Comparison of ENCODE assay signal across 9 cellular contexts in the genomic region with DNA sequence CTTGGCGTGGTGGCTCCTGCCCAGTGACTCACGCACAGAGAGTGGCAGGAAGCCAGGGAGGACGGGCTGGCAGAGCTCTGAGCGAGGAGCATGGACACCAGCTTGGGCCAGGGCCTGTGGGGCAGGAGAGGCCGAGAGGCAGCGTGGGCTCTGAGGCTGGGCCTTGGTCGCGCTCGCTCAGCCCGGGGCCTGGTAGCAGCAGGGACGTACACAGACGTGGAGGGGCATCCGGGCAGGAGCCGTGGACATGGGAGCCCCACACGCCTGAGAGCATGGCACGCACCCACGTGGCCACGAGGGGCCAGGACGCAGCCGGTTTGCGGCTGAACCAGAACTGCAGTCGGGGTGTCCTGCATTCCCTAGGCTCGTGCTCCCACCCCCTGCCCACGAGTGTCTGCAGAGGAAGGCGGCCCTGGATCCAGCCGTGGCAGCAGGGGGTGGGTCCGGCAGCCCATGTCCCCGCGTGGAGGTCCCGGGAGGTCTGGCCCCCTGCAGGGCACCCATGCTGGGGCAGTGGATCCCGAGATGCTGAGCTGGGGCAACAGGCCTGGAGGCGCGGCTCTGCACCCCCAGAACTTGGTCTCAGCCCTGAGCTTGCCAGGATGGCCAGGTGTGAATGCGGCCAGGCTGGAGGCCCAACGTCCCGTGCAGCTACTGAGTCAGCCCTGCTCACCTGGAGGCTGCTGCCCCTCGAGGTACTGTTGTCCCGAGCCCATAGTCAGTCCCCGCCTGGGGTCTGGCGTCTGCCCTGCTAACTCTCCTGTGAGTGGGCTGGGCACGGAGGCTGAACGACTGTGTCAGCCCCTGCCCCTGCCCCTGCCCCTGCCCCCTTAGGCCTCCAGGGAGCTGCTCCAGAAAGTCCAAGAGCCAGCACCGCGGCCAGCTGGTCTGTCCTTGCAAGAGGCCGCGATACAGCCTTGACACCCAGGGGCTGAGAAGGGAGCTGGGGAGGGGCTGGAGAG.
DNase-seq lines count a peak whose midpoint lies in the region; ATAC-seq, FAIRE-seq and TF ChIP-seq lines count a peak whose summit lies in the region.
"Had no signal": no experiment of that assay in that cellular context is flagged by ENCODE, and none has a peak within 500 bp of the region (broad histone marks: within the 10 kb centered on the region; RNA-seq: fewer than 3 reads in every experiment).

No MANE protein-coding gene starts in this region.

- H3K79me1 ChIP-seq in IMR-90 (ENCODE audit: low read depth in 1 of 2, low read length in 2 of 2): no peaks in the 10 kb centered on the region

- H2AFZ ChIP-seq in IMR-90 (replicated peaks; ENCODE audit: low read length, poor library complexity) (peak overlapping the region; percentile 83), endothelial cell of umbilical vein (ENCODE audit: low read depth, low read length) (peak overlapping the region; percentile 49)

- no peak overlapping the region for H3K14ac ChIP-seq in IMR-90 (replicated peaks; ENCODE audit: low read depth, low read length)

- peaks cover 3% of the 10 kb centered on the region for H3K4me1 ChIP-seq in IMR-90 (ENCODE audit: control insufficient read depth, insufficient read depth, low read length)
- H3K4me1 ChIP-seq in endothelial cell of umbilical vein (ENCODE audit: control insufficient read depth, extremely low read depth, insufficient read depth, low read length): peaks cover 17% of the 10 kb centered on the region
- H3K4me1 ChIP-seq in testis: no peaks in the 10 kb centered on the region

- no peak overlapping the region for H4K5ac ChIP-seq in IMR-90 (ENCODE audit: low read depth, low read length)

- 0 out of 2 replicates have a peak overlapping the region, but pooled peaks have one; percentile 14 for H2BK20ac ChIP-seq in IMR-90 (ENCODE audit: low read depth, low read length)

- H3K4ac ChIP-seq in IMR-90 (ENCODE audit: low read depth, low read length): peak overlapping the region; percentile 61; the same call in 1 of the 2 replicates

- peak overlapping the region; percentile 87 for H2AK9ac ChIP-seq in IMR-90 (replicated peaks; ENCODE audit: low read depth, low read length, poor library complexity)

- no peak overlapping the region for H2BK15ac ChIP-seq in IMR-90 (ENCODE audit: low read depth, low read length)

- POLR2A ChIA-PET in IMR-90 (lab: Charles Lee; ENCODE audit: unreplicated experiment): no interaction called here
- POLR2A ChIA-PET in endothelial cell of umbilical vein (lab: Charles Lee): interaction anchor here (0.8 kb wide), 1 partner anchor 11 kb away, joined by 4 read pairs; no protein-coding TSS in a partner anchor

- no peak for TF ChIP-seq RAD21 in IMR-90 (IDR thresholded peaks at IDR 0.05; ENCODE audit: low read length)

- H2BK5ac ChIP-seq in IMR-90 (ENCODE audit: low read depth, low read length, poor library complexity, severe bottlenecking): no peak overlapping the region

- H4K91ac ChIP-seq in IMR-90 (ENCODE audit: insufficient read depth, low read depth, low read length): peak overlapping the region; percentile 46; the same call in 1 of the 2 replicates

- H3K79me2 ChIP-seq in endothelial cell of umbilical vein (ENCODE audit: control insufficient read depth, insufficient read depth, low read length): no peaks in the 10 kb centered on the region

- no peak overlapping the region for H3K23ac ChIP-seq in IMR-90 (ENCODE audit: low read depth, low read length)

- H3K9ac ChIP-seq in IMR-90 (ENCODE audit: low read depth, low read length) (no peak overlapping the region), endothelial cell of umbilical vein (replicated peaks; ENCODE audit: extremely low read depth, insufficient read depth, low read length) (no peak overlapping the region)

- H3K9me3 ChIP-seq in IMR-90 (ENCODE audit: control insufficient read depth, insufficient read depth, low read length) (peaks cover 16% of the 10 kb centered on the region), endothelial cell of umbilical vein (replicated peaks; ENCODE audit: control insufficient read depth, insufficient read depth, low read length) (no peaks in the 10 kb centered on the region), testis (no peaks in the 10 kb centered on the region)

- H3K27ac ChIP-seq in IMR-90 (ENCODE audit: insufficient read depth, low read length) (no peak overlapping the region), endothelial cell of umbilical vein (ENCODE audit: insufficient read depth, low read depth, low read length) (no peak overlapping the region), testis (no peak overlapping the region)

- H3K36me3 ChIP-seq in IMR-90 (ENCODE audit: control insufficient read depth, insufficient read depth, low read length): no peaks in the 10 kb centered on the region
- no peaks in the 10 kb centered on the region for H3K36me3 ChIP-seq in endothelial cell of umbilical vein (ENCODE audit: control insufficient read depth in 2 of 2, extremely low read depth in 1 of 2, insufficient read depth in 2 of 2, low read length in 2 of 2)
- no peaks in the 10 kb centered on the region for H3K36me3 ChIP-seq in testis (ENCODE audit: low read depth, missing control alignments)

- intact Hi-C loops in IMR-90 (cut with micrococcal nuclease) (no loop called here), endothelial cell of umbilical vein (cut with micrococcal nuclease) (loop anchor here (2.0 kb wide), 1 partner anchor 39 kb away; no protein-coding TSS in a partner anchor), testis (cut with DNase I; ENCODE audit: low total_unique reads) (no loop called here)

- no peaks in the 10 kb centered on the region for H3K9me1 ChIP-seq in IMR-90 (ENCODE audit: insufficient read depth, low read length)
- no peaks in the 10 kb centered on the region for H3K9me1 ChIP-seq in endothelial cell of umbilical vein (replicated peaks; ENCODE audit: control insufficient read depth, extremely low read depth, insufficient read depth, low read length)

- peak; percentile 79 for ATAC-seq in IMR-90 (ENCODE audit: low read depth)

- H3K4me3 ChIP-seq in IMR-90 (ENCODE audit: insufficient read depth, low read depth, low read length) (no peak overlapping the region), endothelial cell of umbilical vein (replicated peaks in 1 of 3; ENCODE audit: insufficient read depth in 1 of 3, low read depth in 1 of 3, low read length in 3 of 3) (no peak overlapping the region), testis (no peak overlapping the region)

- 91% methylated on average over 31 of the region's 46 CpGs; no CpG with 5 or more reads in 1 of the 2 experiments for WGBS in IMR-90 (ENCODE audit: extremely low coverage in 2 of 2, insufficient read length in 1 of 2), 2 experiments
- 87% methylated on average over 40 of the region's 46 CpGs; no CpG with 5 or more reads in 1 of the 2 donors for WGBS in testis, 2 donors

- in situ Hi-C loops in IMR-90 (cut with MboI; ENCODE audit: low sequenced_read_pairs) (no loop called here), GM13977 (cut with MboI; ENCODE audit: low pct_unique_long_range_greater_than_20kb, low sequenced_read_pairs, unreplicated experiment) (no loop called here)

- no peak overlapping the region for H4K8ac ChIP-seq in IMR-90 (ENCODE audit: low read depth in 2 of 2, low read length in 2 of 2)

- H4K20me1 ChIP-seq in IMR-90 (ENCODE audit: insufficient read depth, low read length): no peaks in the 10 kb centered on the region; the same call in 1 of the 2 replicates
- H4K20me1 ChIP-seq in endothelial cell of umbilical vein (replicated peaks; ENCODE audit: control insufficient read depth, extremely low read depth, insufficient read depth, low read length): no peaks in the 10 kb centered on the region

- TF ChIP-seq CTCF in AG09319 (IDR thresholded peaks at IDR 0.05; ENCODE audit: low read depth, low read length) (no peak), IMR-90 (conservative IDR thresholded peaks at IDR 0.05; ENCODE audit: low read depth, low read length) (no peak), endothelial cell of umbilical vein (IDR thresholded peaks at IDR 0.05; ENCODE audit: extremely low read depth in 1 of 2, insufficient read depth in 1 of 2, low read depth in 1 of 2, low read length in 2 of 2) (no peak), GM13977 (IDR thresholded peaks at IDR 0.05; ENCODE audit: extremely low read depth, insufficient read depth, missing control alignments) (no peak), testis (IDR thresholded peaks at IDR 0.05) (no peak)

- H3K4me2 ChIP-seq in IMR-90 (ENCODE audit: low read depth, low read length): no peak overlapping the region
- H3K4me2 ChIP-seq in endothelial cell of umbilical vein (ENCODE audit: insufficient read depth, low read length): no peak overlapping the region

- dilution Hi-C loops in IMR-90 (cut with HindIII; ENCODE audit: low sequenced_read_pairs, unreplicated experiment) (no loop called here), endothelial cell of umbilical vein (cut with MboI; ENCODE audit: extremely low pct_ligation_motif_present, low sequenced_read_pairs) (no loop called here)

- H2AK5ac ChIP-seq in IMR-90 (ENCODE audit: low read depth, low read length): peak overlapping the region; percentile 75

- no peak overlapping the region for H3K56ac ChIP-seq in IMR-90 (ENCODE audit: extremely low read depth, insufficient read depth, low read length)

- H2BK120ac ChIP-seq in IMR-90 (ENCODE audit: low read depth, low read length): peak overlapping the region; percentile 34; the same call in 1 of the 2 replicates

- FAIRE-seq in endothelial cell of umbilical vein (lab: Jason Lieb, UNC): no peak

- DNase-seq in AG09319 (ENCODE audit: extremely low read depth, low read depth) (peak; percentile 59), IMR-90 (peak; percentile 65), endothelial cell of umbilical vein (ENCODE audit: low read depth, low spot score) (peak; percentile 76), myocyte (ENCODE audit: low read depth) (peak; percentile 90), T-helper 9 cell (no peak), GM13977 (ENCODE audit: low spot score) (no peak), erythroblast (lab: John Stamatoyannopoulos, UW) (no peak), testis (no peak)
- DNase-seq: stimulated activated CD4-positive, alpha-beta T cell treated with anti-CD3 and anti-CD28 coated beads, Interleukin-12 subunit alpha, Interleukin-12 subunit beta, amount 100 ng/mL, for 4 hours had no signal

- no peak for TF ChIP-seq POLR2A in IMR-90 (IDR thresholded peaks at IDR 0.05; ENCODE audit: low read depth, low read length)
- TF ChIP-seq POLR2A in endothelial cell of umbilical vein (IDR thresholded peaks at IDR 0.05; ENCODE audit: low read depth, low read length): no peak
- TF ChIP-seq POLR2A in erythroblast (IDR thresholded peaks at IDR 0.05; ENCODE audit: low read length): no peak
- TF ChIP-seq POLR2A in testis (IDR thresholded peaks at IDR 0.05): no peak

- no TSS peak for BruUV-seq in IMR-90 (replicated peaks; lab: Mats Ljungman, UMichigan)
- no TSS peak for BruUV-seq in endothelial cell of umbilical vein (replicated peaks; lab: Mats Ljungman, UMichigan)

- H3K27me3 ChIP-seq in IMR-90 (ENCODE audit: control insufficient read depth, insufficient read depth, low read length) (peaks cover 10% of the 10 kb centered on the region; the same call in 1 of the 2 replicates), endothelial cell of umbilical vein (ENCODE audit: control insufficient read depth in 2 of 2, insufficient read depth in 2 of 2, low read length in 2 of 2) (no peaks in the 10 kb centered on the region), testis (no peaks in the 10 kb centered on the region)

- CTCF ChIA-PET in IMR-90 (lab: Yijun Ruan, JAX) (no interaction called here), endothelial cell of umbilical vein (lab: Charles Lee) (interaction anchor here (0.6 to 1.3 kb wide), 5 partner anchors 31 to 137 kb away, joined by 3 to 5 read pairs (median 5); no protein-coding TSS in a partner anchor)

- 0 out of 2 replicates have a peak overlapping the region, but pooled peaks have one; percentile 7 for H3K18ac ChIP-seq in IMR-90 (ENCODE audit: low read depth, low read length)

Comparison
In these comparisons a context has a peak if more than half of its experiments do, and no peak if none do; other contexts are left out.
1. DNase-seq: peak in AG09319 (single experiment), IMR-90 (single experiment), endothelial cell of umbilical vein (single experiment) and myocyte (single experiment); none in T-helper 9 cell (single experiment), GM13977 (single experiment), erythroblast (0 of 2) and testis (single experiment).